Comparison of ENCODE assay signal across 9 cellular contexts in genomic region chr2:157443795-157444642, GRCh38. TPM values are rescaled to one million over a fixed set of nuclear protein-coding genes. Genes with fewer than 3 reads are reported as not detected.
DNase-seq lines count a peak whose midpoint lies in the region; ATAC-seq and TF ChIP-seq lines count a peak whose summit lies in the region.
"Had no signal": no experiment of that assay in that cellular context is flagged by ENCODE, and none has a peak within 500 bp of the region (broad histone marks: within the 10 kb centered on the region; RNA-seq: fewer than 3 reads in every experiment).

CYTIP (minus strand) TSS chr2:157444089; CDS start chr2:157444020, 69 bp downstream.

- H3K4me1 Mint-ChIP-seq in WTC11, result no peaks in the 10 kb centered on the region

- POLR2A ChIA-PET in WTC11 (lab: Charles Lee), result no interaction called here

- TF ChIP-seq CTCF in vagina (IDR thresholded peaks at IDR 0.05), result no peak
- no peak for TF ChIP-seq CTCF in WTC11 (IDR thresholded peaks at IDR 0.05)

- no peaks in the 10 kb centered on the region for H3K27me3 Mint-ChIP-seq in WTC11 (ENCODE audit: low read depth)

- H3K4me3 Mint-ChIP-seq in WTC11, result no peak within 1 kb of the TSS

- H3K27me3 ChIP-seq in mucosa of stomach (ENCODE audit: control insufficient read depth, insufficient read depth, low read length) (no peaks in the 10 kb centered on the region), vagina (no peaks in the 10 kb centered on the region)

- no peaks in the 10 kb centered on the region for H3K9me3 Mint-ChIP-seq in WTC11

- no peak within 1 kb of the TSS for H3K27ac Mint-ChIP-seq in WTC11

- H3K36me3 ChIP-seq in mucosa of stomach (ENCODE audit: control insufficient read depth, insufficient read depth, low read length) (no peaks in the 10 kb centered on the region), vagina (no peaks in the 10 kb centered on the region)

- ATAC-seq in GM18502 (IDR thresholded peaks at IDR 0.05; ENCODE audit: poor library complexity, unreplicated experiment) (peak; percentile 50), HG02623 (IDR thresholded peaks at IDR 0.05; ENCODE audit: unreplicated experiment) (peak; percentile 34), WTC11 (no peak)

- H3K27ac ChIP-seq in vagina, result peak within 1 kb of the TSS; percentile 25

- H3K9ac ChIP-seq in mucosa of stomach (ENCODE audit: low read length), result peak within 1 kb of the TSS; percentile 64

- no peaks in the 10 kb centered on the region for H3K9me3 ChIP-seq in mucosa of stomach (ENCODE audit: control insufficient read depth, low read length)
- no peaks in the 10 kb centered on the region for H3K9me3 ChIP-seq in vagina

- CTCF ChIA-PET in WTC11 (lab: Charles Lee), result interaction anchor here (1.2 to 1.6 kb wide), 2 partner anchors 108 to 137 kb away, joined by 3 to 4 read pairs; no protein-coding TSS in a partner anchor

- DNase-seq in NOMO-1 (lab: John Stamatoyannopoulos, UW; ENCODE audit: unreplicated experiment in 2 of 2) (peak; percentile 59 to 82), vagina (ENCODE audit: extremely low spot score in 2 of 2) (no peak), NCI-H82 (lab: John Stamatoyannopoulos, UW) (no peak), WTC11 (ENCODE audit: low spot score) (no peak)
- DNase-seq in activated naive CD4-positive, alpha-beta T cell treated with Interleukin-2 at 50 U/mL for 16 hours, result peak; percentile 56

- H3K4me1 ChIP-seq in mucosa of stomach (ENCODE audit: control insufficient read depth, insufficient read depth, low read length), result peaks cover 26% of the 10 kb centered on the region
- H3K4me1 ChIP-seq in vagina, result no peaks in the 10 kb centered on the region

- peak in 1 of 2 donors; percentile 20 for TF ChIP-seq POLR2A in vagina (IDR thresholded peaks at IDR 0.05)

- H3K4me3 ChIP-seq in mucosa of stomach (ENCODE audit: low read length), result peak within 1 kb of the TSS; percentile 62
- H3K4me3 ChIP-seq in vagina, result peak within 1 kb of the TSS in 1 of 2 donors; percentile 28

- intact Hi-C loops in vagina (cut with DNase I), result no loop called here

- H3K36me3 Mint-ChIP-seq in WTC11, result no peaks in the 10 kb centered on the region

TF ChIP-seq in WTC11, 78 proteins besides CTCF, POLR2A, EP300 and RAD21:
- TF ChIP-seq ETV6 (CRISPR knock-in tag; IDR thresholded peaks at IDR 0.05), result no peak
- TF ChIP-seq TCF7 (CRISPR knock-in tag; IDR thresholded peaks at IDR 0.05; ENCODE audit: low read depth), result no peak
- TF ChIP-seq ZNF423 (CRISPR knock-in tag; IDR thresholded peaks at IDR 0.05), result no peak

RNA-seq across cellular contexts. Expression of gene CYTIP, which starts in this region (rescaled TPM):
- total RNA-seq in vagina, result 12.5 TPM
- 0.66 to 1.2 TPM (median 0.89 TPM) in 3 replicates for total RNA-seq in WTC11 (2021)
- total RNA-seq: fibroblast of lung had no signal

Comparison
In these comparisons a context has a peak if more than half of its experiments do, and no peak if none do; other contexts are left out.
1. DNase-seq: peak in NOMO-1 (2 of 2) and activated naive CD4-positive, alpha-beta T cell treated with Interleukin-2 at 50 U/mL for 16 hours (single experiment); none in vagina (0 of 2), NCI-H82 (single experiment) and WTC11 (single experiment).